Comparison of ENCODE assay signal across 8 cellular contexts in genomic region chr2:121649402-121649651, GRCh38.
DNase-seq lines count a peak whose midpoint lies in the region; ATAC-seq and TF ChIP-seq lines count a peak whose summit lies in the region.

Gene CLASP1 (minus strand): TSS chr2:121649462. CDS start chr2:121605895, 43,567 bp downstream.

- no peaks in the 10 kb centered on the region for H3K27me3 ChIP-seq in layer of hippocampus (ENCODE audit: control insufficient read depth, insufficient read depth, low read length)

- H3K4me3 ChIP-seq in coronary artery: peak within 1 kb of the TSS; percentile 90

- peak; percentile 97 for DNase-seq in AG08396 (ENCODE audit: low spot score)
- peak; percentile 74 for DNase-seq in NCI-H524 treated with DMSO at 0.1 percent for 48 hours (lab: John Stamatoyannopoulos, UW)
- peak; percentile 97 for DNase-seq in activated CD4-positive, alpha-beta T cell treated with anti-CD3 and anti-CD28 coated beads for 48 hours
- DNase-seq in coronary artery (ENCODE audit: low spot score): peak; percentile 97
- DNase-seq in stimulated activated CD4-positive, alpha-beta T cell treated with anti-CD3 and anti-CD28 coated beads, Interleukin-2, amount 100 ng/mL, for 24 hours: peak; percentile 93 to 95

- no peak for TF ChIP-seq CTCF in coronary artery (IDR thresholded peaks at IDR 0.05)

- peak; percentile 92 for ATAC-seq in GM19025 (IDR thresholded peaks at IDR 0.05; ENCODE audit: low read depth, unreplicated experiment)
- peak; percentile 93 for ATAC-seq in HG03280 (IDR thresholded peaks at IDR 0.05; ENCODE audit: unreplicated experiment)

- peak within 1 kb of the TSS; percentile 96 to 97 for H3K27ac ChIP-seq in coronary artery
- peak within 1 kb of the TSS; percentile 99 for H3K27ac ChIP-seq in layer of hippocampus (ENCODE audit: low read depth, low read length)

Comparison
In these comparisons a context has a peak if more than half of its experiments do, and no peak if none do; other contexts are left out.
1. Peak in every context shown above with its lines: DNase-seq, ATAC-seq, H3K4me3 ChIP-seq and H3K27ac ChIP-seq.